ENCODE assay signal across 1 cellular context in genomic region chr20:31675828-31676533, GRCh38.
TF ChIP-seq lines count a peak whose summit lies in the region.

No MANE protein-coding gene starts in this region.

TF ChIP-seq in K562, 482 proteins besides CTCF, POLR2A, EP300 and RAD21 (continued from another document and continues in another):
- peak in 1 of 2 experiments; percentile 62; a peak in 2 of 4 replicates for TF ChIP-seq ZNF318 (IDR thresholded peaks at IDR 0.05; ENCODE audit: borderline replicate concordance in 1 of 2, low read depth in 1 of 2)
- TF ChIP-seq ZC3H8 (IDR thresholded peaks at IDR 0.05): no peak
- peak in 1 of 2 experiments; percentile 75; a peak in 2 of 4 replicates for TF ChIP-seq NONO (IDR thresholded peaks at IDR 0.05; ENCODE audit: low read depth in 2 of 2, low read length in 1 of 2)
- peak; percentile 62 for TF ChIP-seq HDAC2 (IDR thresholded peaks at IDR 0.05)
- TF ChIP-seq ZKSCAN1 (IDR thresholded peaks at IDR 0.05; ENCODE audit: low read depth, low read length): peak; percentile 82; the same call in 1 of the 2 replicates
- TF ChIP-seq JUN (IDR thresholded peaks at IDR 0.05; ENCODE audit: borderline replicate concordance, low read depth, low read length): peak; percentile 40
- no peak for TF ChIP-seq JUN (CRISPR knock-in tag; IDR thresholded peaks at IDR 0.05; ENCODE audit: borderline replicate concordance)
- TF ChIP-seq GTF2A2 (tag; IDR thresholded peaks at IDR 0.05): no peak; the same call in 1 of the 2 replicates
- 0 out of 2 replicates have a peak, but pooled peaks have one; percentile 50 for TF ChIP-seq MXI1 (IDR thresholded peaks at IDR 0.05; ENCODE audit: low read depth, low read length)
- peak; percentile 92 for TF ChIP-seq GATAD2B (IDR thresholded peaks at IDR 0.05; ENCODE audit: borderline replicate concordance)
- no peak for TF ChIP-seq NR1H2 (CRISPR knock-in tag; IDR thresholded peaks at IDR 0.05)
- peak; percentile 72 for TF ChIP-seq NR2C1 (IDR thresholded peaks at IDR 0.05)
- peak; percentile 61 for TF ChIP-seq NR2C1 (tag; IDR thresholded peaks at IDR 0.05)
- TF ChIP-seq, protein P1, sequence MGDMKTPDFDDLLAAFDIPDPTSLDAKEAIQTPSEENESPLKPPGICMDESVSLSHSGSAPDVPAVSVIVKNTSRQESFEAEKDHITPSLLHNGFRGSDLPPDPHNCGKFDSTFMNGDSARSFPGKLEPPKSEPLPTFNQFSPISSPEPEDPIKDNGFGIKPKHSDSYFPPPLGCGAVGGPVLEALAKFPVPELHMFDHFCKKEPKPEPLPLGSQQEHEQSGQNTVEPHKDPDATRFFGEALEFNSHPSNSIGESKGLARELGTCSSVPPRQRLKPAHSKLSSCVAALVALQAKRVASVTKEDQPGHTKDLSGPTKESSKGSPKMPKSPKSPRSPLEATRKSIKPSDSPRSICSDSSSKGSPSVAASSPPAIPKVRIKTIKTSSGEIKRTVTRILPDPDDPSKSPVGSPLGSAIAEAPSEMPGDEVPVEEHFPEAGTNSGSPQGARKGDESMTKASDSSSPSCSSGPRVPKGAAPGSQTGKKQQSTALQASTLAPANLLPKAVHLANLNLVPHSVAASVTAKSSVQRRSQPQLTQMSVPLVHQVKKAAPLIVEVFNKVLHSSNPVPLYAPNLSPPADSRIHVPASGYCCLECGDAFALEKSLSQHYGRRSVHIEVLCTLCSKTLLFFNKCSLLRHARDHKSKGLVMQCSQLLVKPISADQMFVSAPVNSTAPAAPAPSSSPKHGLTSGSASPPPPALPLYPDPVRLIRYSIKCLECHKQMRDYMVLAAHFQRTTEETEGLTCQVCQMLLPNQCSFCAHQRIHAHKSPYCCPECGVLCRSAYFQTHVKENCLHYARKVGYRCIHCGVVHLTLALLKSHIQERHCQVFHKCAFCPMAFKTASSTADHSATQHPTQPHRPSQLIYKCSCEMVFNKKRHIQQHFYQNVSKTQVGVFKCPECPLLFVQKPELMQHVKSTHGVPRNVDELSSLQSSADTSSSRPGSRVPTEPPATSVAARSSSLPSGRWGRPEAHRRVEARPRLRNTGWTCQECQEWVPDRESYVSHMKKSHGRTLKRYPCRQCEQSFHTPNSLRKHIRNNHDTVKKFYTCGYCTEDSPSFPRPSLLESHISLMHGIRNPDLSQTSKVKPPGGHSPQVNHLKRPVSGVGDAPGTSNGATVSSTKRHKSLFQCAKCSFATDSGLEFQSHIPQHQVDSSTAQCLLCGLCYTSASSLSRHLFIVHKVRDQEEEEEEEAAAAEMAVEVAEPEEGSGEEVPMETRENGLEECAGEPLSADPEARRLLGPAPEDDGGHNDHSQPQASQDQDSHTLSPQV (IDR thresholded peaks at IDR 0.05): peak; percentile 96
- no peak for TF ChIP-seq TCF7L2 (IDR thresholded peaks at IDR 0.05; ENCODE audit: low read depth, low read length)
- TF ChIP-seq HEY1 (CRISPR knock-in tag; IDR thresholded peaks at IDR 0.05; ENCODE audit: borderline replicate concordance): peak; percentile 81; the same call in 1 of the 2 replicates
- TF ChIP-seq ZNF277 (CRISPR knock-in tag; IDR thresholded peaks at IDR 0.05; ENCODE audit: borderline replicate concordance): no peak
- no peak for TF ChIP-seq RBM34 (IDR thresholded peaks at IDR 0.05; ENCODE audit: borderline replicate concordance, insufficient read depth, low read length)
- TF ChIP-seq ZBTB7A (IDR thresholded peaks at IDR 0.05; ENCODE audit: borderline replicate concordance, control insufficient read depth, low read depth, low read length): peak; percentile 91
- peak; percentile 83 for TF ChIP-seq DACH1 (IDR thresholded peaks at IDR 0.05; ENCODE audit: partially characterized antibody)
- TF ChIP-seq POLR2AphosphoS5 (IDR thresholded peaks at IDR 0.05; ENCODE audit: control insufficient read depth, insufficient read depth, low read depth, low read length): peak; percentile 99
- 0 out of 2 replicates have a peak, but pooled peaks have one; percentile 28 for TF ChIP-seq KLF1 (tag; IDR thresholded peaks at IDR 0.05)
- peak; percentile 75 for TF ChIP-seq BHLHE40 (IDR thresholded peaks at IDR 0.05; ENCODE audit: low read length)
- TF ChIP-seq SRSF1 (IDR thresholded peaks at IDR 0.05; ENCODE audit: low read depth, low read length): no peak
- no peak for TF ChIP-seq KLF6 (CRISPR knock-in tag; IDR thresholded peaks at IDR 0.05; ENCODE audit: borderline replicate concordance)
- peak in 1 of 2 experiments; percentile 88 for TF ChIP-seq NCOA2 (IDR thresholded peaks at IDR 0.05; ENCODE audit: partially characterized antibody in 2 of 2)
- TF ChIP-seq ARID2 (IDR thresholded peaks at IDR 0.05): no peak
- peak; percentile 39; the same call in 1 of the 2 replicates for TF ChIP-seq MAFK (IDR thresholded peaks at IDR 0.05; ENCODE audit: low read length)
- peak; percentile 97 for TF ChIP-seq TCF3 (CRISPR knock-in tag; IDR thresholded peaks at IDR 0.05)
- peak; percentile 88 for TF ChIP-seq JUND (IDR thresholded peaks at IDR 0.05; ENCODE audit: borderline replicate concordance, low read depth, low read length)
- TF ChIP-seq JUND (tag; IDR thresholded peaks at IDR 0.05; ENCODE audit: borderline replicate concordance, low read depth, low read length): no peak; the same call in 2 of the 3 replicates
- TF ChIP-seq YY1 (IDR thresholded peaks at IDR 0.05; ENCODE audit: borderline replicate concordance in 1 of 3, control insufficient read depth in 1 of 3, extremely low read depth in 1 of 3, insufficient read depth in 3 of 3, insufficient read length in 1 of 3, insufficient replicate concordance in 2 of 3, low read depth in 1 of 3, low read length in 2 of 3): peak in 1 of 3 experiments; percentile 65
- peak; percentile 85 for TF ChIP-seq MECOM (CRISPR knock-in tag; IDR thresholded peaks at IDR 0.05)
- TF ChIP-seq, protein P2, sequence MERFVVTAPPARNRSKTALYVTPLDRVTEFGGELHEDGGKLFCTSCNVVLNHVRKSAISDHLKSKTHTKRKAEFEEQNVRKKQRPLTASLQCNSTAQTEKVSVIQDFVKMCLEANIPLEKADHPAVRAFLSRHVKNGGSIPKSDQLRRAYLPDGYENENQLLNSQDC (CRISPR knock-in tag; IDR thresholded peaks at IDR 0.05): peak; percentile 18; the same call in 1 of the 2 replicates
- TF ChIP-seq, protein P3, sequence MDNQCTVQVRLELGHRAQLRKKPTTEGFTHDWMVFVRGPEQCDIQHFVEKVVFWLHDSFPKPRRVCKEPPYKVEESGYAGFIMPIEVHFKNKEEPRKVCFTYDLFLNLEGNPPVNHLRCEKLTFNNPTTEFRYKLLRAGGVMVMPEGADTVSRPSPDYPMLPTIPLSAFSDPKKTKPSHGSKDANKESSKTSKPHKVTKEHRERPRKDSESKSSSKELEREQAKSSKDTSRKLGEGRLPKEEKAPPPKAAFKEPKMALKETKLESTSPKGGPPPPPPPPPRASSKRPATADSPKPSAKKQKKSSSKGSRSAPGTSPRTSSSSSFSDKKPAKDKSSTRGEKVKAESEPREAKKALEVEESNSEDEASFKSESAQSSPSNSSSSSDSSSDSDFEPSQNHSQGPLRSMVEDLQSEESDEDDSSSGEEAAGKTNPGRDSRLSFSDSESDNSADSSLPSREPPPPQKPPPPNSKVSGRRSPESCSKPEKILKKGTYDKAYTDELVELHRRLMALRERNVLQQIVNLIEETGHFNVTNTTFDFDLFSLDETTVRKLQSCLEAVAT (IDR thresholded peaks at IDR 0.05): peak; percentile 27 to 75; a peak in 3 of 4 replicates
- no peak for TF ChIP-seq ZFPM2 (CRISPR knock-in tag; IDR thresholded peaks at IDR 0.05)
- TF ChIP-seq AFF1 (IDR thresholded peaks at IDR 0.05; ENCODE audit: low read depth in 1 of 2, partially characterized antibody in 2 of 2): peak; percentile 14 to 56
- no peak for TF ChIP-seq ZNF224 (CRISPR knock-in tag; IDR thresholded peaks at IDR 0.05)
- TF ChIP-seq, protein P4, sequence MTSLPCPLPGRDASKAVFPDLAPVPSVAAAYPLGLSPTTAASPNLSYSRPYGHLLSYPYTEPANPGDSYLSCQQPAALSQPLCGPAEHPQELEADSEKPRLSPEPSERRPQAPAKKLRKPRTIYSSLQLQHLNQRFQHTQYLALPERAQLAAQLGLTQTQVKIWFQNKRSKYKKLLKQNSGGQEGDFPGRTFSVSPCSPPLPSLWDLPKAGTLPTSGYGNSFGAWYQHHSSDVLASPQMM (CRISPR knock-in tag; IDR thresholded peaks at IDR 0.05): no peak
- TF ChIP-seq PHB2 (IDR thresholded peaks at IDR 0.05; ENCODE audit: low read depth): peak; percentile 81
- no peak for TF ChIP-seq ASH1L (IDR thresholded peaks at IDR 0.05; ENCODE audit: borderline replicate concordance, low read depth, partially characterized antibody)
- peak; percentile 98 for TF ChIP-seq TAL1 (IDR thresholded peaks at IDR 0.05)
- peak; percentile 89 for TF ChIP-seq ZNF584 (CRISPR knock-in tag; IDR thresholded peaks at IDR 0.05; ENCODE audit: low read depth)
- TF ChIP-seq ZNF644 (tag; IDR thresholded peaks at IDR 0.05; ENCODE audit: low read depth): 0 out of 2 replicates have a peak, but pooled peaks have one; percentile 35
